Comparison of ENCODE assay signal across 12 cellular contexts in the genomic region with DNA sequence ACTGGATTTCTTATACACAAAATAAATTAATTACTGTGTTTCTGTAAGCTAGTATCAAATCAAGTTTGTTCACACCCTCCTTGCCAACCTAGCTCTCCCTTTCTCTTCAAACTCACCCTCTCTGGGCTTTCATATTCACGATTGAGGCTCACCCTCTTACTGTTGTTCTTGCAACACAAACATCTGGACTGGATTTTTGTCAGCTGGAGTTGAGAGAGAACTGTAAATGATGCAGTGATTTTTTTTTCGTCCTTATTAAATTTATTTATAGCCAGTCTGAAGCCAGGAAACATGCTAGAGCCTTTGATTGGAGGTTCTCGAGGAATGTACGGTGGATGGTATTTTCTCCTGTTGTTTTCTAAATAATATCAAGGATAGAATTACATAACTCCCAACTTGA.
DNase-seq lines count a peak whose midpoint lies in the region; ATAC-seq and TF ChIP-seq lines count a peak whose summit lies in the region.
"Had no signal": no experiment of that assay in that cellular context is flagged by ENCODE, and none has a peak within 500 bp of the region (broad histone marks: within the 10 kb centered on the region; RNA-seq: fewer than 3 reads in every experiment).

No MANE protein-coding gene starts in this region.

- WGBS in upper lobe of left lung, 2 donors: 52 to 77% methylated on average over 4 of the region's 4 CpGs

- TF ChIP-seq POLR2A in upper lobe of left lung (IDR thresholded peaks at IDR 0.05): no peak

- no peak overlapping the region for H3K9ac ChIP-seq in muscle layer of colon (ENCODE audit: low read length)

- DNase-seq in NCI-H2029 treated with DMSO at 0.1 percent for 48 hours (lab: John Stamatoyannopoulos, UW): peak; percentile 59
- DNase-seq in NCI-H2029 (lab: John Stamatoyannopoulos, UW): no peak
- DNase-seq in epithelial cell of prostate (ENCODE audit: low read depth, low spot score): no peak
- no peak for DNase-seq in upper lobe of left lung
- DNase-seq in DMS153 treated with DMSO at 0.1 percent for 48 hours (lab: John Stamatoyannopoulos, UW; ENCODE audit: unreplicated experiment): no peak
- no peak for DNase-seq in foreskin melanocyte
- DNase-seq in stimulated activated CD4-positive, alpha-beta T cell treated with anti-CD3 and anti-CD28 coated beads, Interleukin-12 subunit alpha, Interleukin-12 subunit beta, amount 100 ng/mL, for 4 hours: no peak
- DNase-seq: activated T-cell treated with anti-CD3 and anti-CD28 coated beads, Interleukin-2, amount 50 U/mL, for 4 hours; dermis blood vessel endothelial cell; KBM-7; spleen had no signal

- no peak overlapping the region for H3K4me3 ChIP-seq in muscle layer of colon (ENCODE audit: low read depth in 1 of 2, low read length in 2 of 2)
- no peak overlapping the region for H3K4me3 ChIP-seq in upper lobe of left lung
- H3K4me3 ChIP-seq: spleen had no signal

- H3K4me1 ChIP-seq in muscle layer of colon (ENCODE audit: insufficient read depth, low read length) (peaks cover 34% of the 10 kb centered on the region), upper lobe of left lung (peaks cover 5 to 11% (median 10%) of the 10 kb centered on the region in 4 donors)

- peak overlapping the region; percentile 44 for H3K27ac ChIP-seq in epithelial cell of prostate
- peak overlapping the region; percentile 81 for H3K27ac ChIP-seq in muscle layer of colon (ENCODE audit: low read depth, low read length)
- peak overlapping the region in 3 of 4 donors; percentile 20 to 45 (median 32) for H3K27ac ChIP-seq in upper lobe of left lung

- ATAC-seq in upper lobe of left lung (ENCODE audit: low FRiP score in 2 of 2): peak in 1 of 2 donors; percentile 63
- ATAC-seq: activated T-cell treated with anti-CD3 and anti-CD28 coated beads, Interleukin-2, amount 50 U/mL, for 4 hours had no signal

- H3K9me3 ChIP-seq in muscle layer of colon (ENCODE audit: low read length): no peaks in the 10 kb centered on the region
- H3K9me3 ChIP-seq in upper lobe of left lung: no peaks in the 10 kb centered on the region

- TF ChIP-seq CTCF in upper lobe of left lung (IDR thresholded peaks at IDR 0.05): no peak

- H3K36me3 ChIP-seq in muscle layer of colon (ENCODE audit: insufficient read depth, low read length): no peaks in the 10 kb centered on the region
- H3K36me3 ChIP-seq in upper lobe of left lung: no peaks in the 10 kb centered on the region
- H3K36me3 ChIP-seq: spleen had no signal

- peak in 1 of 4 donors; percentile 2 for TF ChIP-seq EP300 in upper lobe of left lung (IDR thresholded peaks at IDR 0.05)

- no peaks in the 10 kb centered on the region for H3K27me3 ChIP-seq in muscle layer of colon (ENCODE audit: control insufficient read depth in 1 of 2, insufficient read depth in 2 of 2, low read length in 2 of 2)
- no peaks in the 10 kb centered on the region for H3K27me3 ChIP-seq in upper lobe of left lung
- H3K27me3 ChIP-seq: spleen had no signal
